Comparison of ENCODE assay signal across 8 cellular contexts in genomic region chr9:113376634-113377531, GRCh38. TPM values are rescaled to one million over a fixed set of nuclear protein-coding genes. Genes with fewer than 3 reads are reported as not detected.
DNase-seq lines count a peak whose midpoint lies in the region; ATAC-seq and TF ChIP-seq lines count a peak whose summit lies in the region.

Gene HDHD3, minus strand, starts transcription at chr9:113376986. Its CDS starts 2,632 bp downstream, at chr9:113374354.

- DNase-seq in AG10803 (ENCODE audit: low read depth), result peak; percentile 64
- peak; percentile 93 for DNase-seq in NCI-H69 (lab: John Stamatoyannopoulos, UW)
- peak; percentile 84 for DNase-seq in activated CD8-positive, alpha-beta T cell treated with anti-CD3 and anti-CD28 coated beads for 36 hours
- peak; percentile 81 for DNase-seq in lower lobe of right lung
- DNase-seq in stimulated activated CD4-positive, alpha-beta T cell treated with anti-CD3 and anti-CD28 coated beads, TNF-alpha, amount 100 ng/mL, for 24 hours (ENCODE audit: low read depth in 3 of 3), result peak; percentile 42 to 80 (median 56)

- intact Hi-C loops in activated CD8-positive, alpha-beta T cell treated with anti-CD3 and anti-CD28 coated beads for 36 hours (cut with micrococcal nuclease), result no loop called here
- intact Hi-C loops in lower lobe of right lung (cut with DNase I), result no loop called here

- H3K36me3 ChIP-seq in duodenal mucosa (ENCODE audit: control insufficient read depth in 1 of 2, insufficient read depth in 2 of 2, low read length in 2 of 2) (peaks cover 19 to 32% of the 10 kb centered on the region in 2 donors), lower lobe of right lung (peaks cover 9% of the 10 kb centered on the region)

- peaks cover 6% of the 10 kb centered on the region for H3K36me3 Mint-ChIP-seq in activated CD8-positive, alpha-beta T cell treated with anti-CD3 and anti-CD28 coated beads for 36 hours (ENCODE audit: low read depth)

- H3K4me3 ChIP-seq in AG10803 (ENCODE audit: low read length) (peak within 1 kb of the TSS; percentile 81), duodenal mucosa (ENCODE audit: low read depth in 1 of 2, low read length in 2 of 2) (peak within 1 kb of the TSS; percentile 83 to 88), lower lobe of right lung (peak within 1 kb of the TSS; percentile 74)

- H3K4me1 ChIP-seq in duodenal mucosa (ENCODE audit: control insufficient read depth in 1 of 2, insufficient read depth in 2 of 2, low read length in 2 of 2) (peaks cover 49 to 61% of the 10 kb centered on the region in 2 donors), lower lobe of right lung (no peaks in the 10 kb centered on the region)

- H3K9me3 ChIP-seq in duodenal mucosa (ENCODE audit: control insufficient read depth in 1 of 2, low read length in 2 of 2) (no peaks in the 10 kb centered on the region), lower lobe of right lung (no peaks in the 10 kb centered on the region)

- peaks cover 16% of the 10 kb centered on the region for H3K4me1 Mint-ChIP-seq in activated CD8-positive, alpha-beta T cell treated with anti-CD3 and anti-CD28 coated beads for 36 hours (ENCODE audit: low read depth)

- peak within 1 kb of the TSS; percentile 81 for H3K4me3 Mint-ChIP-seq in activated CD8-positive, alpha-beta T cell treated with anti-CD3 and anti-CD28 coated beads for 36 hours

- CTCF ChIA-PET in activated CD8-positive, alpha-beta T cell treated with anti-CD3 and anti-CD28 coated beads for 36 hours (lab: Charles Lee), result interaction anchor here (1.5 to 1.8 kb wide), 2 partner anchors 24 to 102 kb away, joined by 5 to 6 read pairs; partner anchors contain the start of genes ALAD, CDC26 and PRPF4

- TF ChIP-seq CTCF in AG10803 (conservative IDR thresholded peaks at IDR 0.05; ENCODE audit: low read length), result no peak
- TF ChIP-seq CTCF in activated CD8-positive, alpha-beta T cell treated with anti-CD3 and anti-CD28 coated beads for 36 hours (IDR thresholded peaks at IDR 0.05), result no peak
- TF ChIP-seq CTCF in lower lobe of right lung (IDR thresholded peaks at IDR 0.05), result no peak

- peak within 1 kb of the TSS; percentile 80 for H3K27ac Mint-ChIP-seq in activated CD8-positive, alpha-beta T cell treated with anti-CD3 and anti-CD28 coated beads for 36 hours

- H3K27ac ChIP-seq in duodenal mucosa (ENCODE audit: low read depth, low read length) (peak within 1 kb of the TSS; percentile 90), lower lobe of right lung (peak within 1 kb of the TSS; percentile 79)

- no peaks in the 10 kb centered on the region for H3K27me3 Mint-ChIP-seq in activated CD8-positive, alpha-beta T cell treated with anti-CD3 and anti-CD28 coated beads for 36 hours

- no peaks in the 10 kb centered on the region for H3K9me3 Mint-ChIP-seq in activated CD8-positive, alpha-beta T cell treated with anti-CD3 and anti-CD28 coated beads for 36 hours

- peak within 1 kb of the TSS; percentile 83 to 89 for H3K9ac ChIP-seq in duodenal mucosa (ENCODE audit: low read depth in 1 of 2, low read length in 2 of 2)

- POLR2A ChIA-PET in activated CD8-positive, alpha-beta T cell treated with anti-CD3 and anti-CD28 coated beads for 36 hours (lab: Charles Lee), result interaction anchor here (0.7 kb wide), 1 partner anchor 9 kb away, joined by 4 read pairs; no protein-coding TSS in a partner anchor

- H3K27me3 ChIP-seq in duodenal mucosa (ENCODE audit: control insufficient read depth in 1 of 2, insufficient read depth in 2 of 2, low read length in 2 of 2) (no peaks in the 10 kb centered on the region), lower lobe of right lung (ENCODE audit: low read depth) (no peaks in the 10 kb centered on the region)

- ATAC-seq in HG03378 (IDR thresholded peaks at IDR 0.05; ENCODE audit: unreplicated experiment) (peak; percentile 64), lower lobe of right lung (peak; percentile 90 to 97)
- ATAC-seq in activated CD8-positive, alpha-beta T cell treated with anti-CD3 and anti-CD28 coated beads for 36 hours, result peak; percentile 92

- peak; percentile 85 for TF ChIP-seq POLR2A in GM19099 (IDR thresholded peaks at IDR 0.05; ENCODE audit: extremely low read depth, insufficient read length, low read depth)

RNA-seq across cellular contexts. Expression of gene HDHD3, which starts in this region (rescaled TPM):
- total RNA-seq in activated CD8-positive, alpha-beta T cell treated with anti-CD3 and anti-CD28 coated beads for 36 hours, result 10 to 100 TPM; 11.6 to 13.3 TPM
- 9.3 TPM for total RNA-seq in lower lobe of right lung

Comparison
In these comparisons a context has a peak if more than half of its experiments do, and no peak if none do; other contexts are left out.
1. Peak in every context shown above with its lines: DNase-seq, ATAC-seq, H3K4me3 ChIP-seq and H3K27ac ChIP-seq.